ENCODE assay signal across 1 cellular context in the genomic region with DNA sequence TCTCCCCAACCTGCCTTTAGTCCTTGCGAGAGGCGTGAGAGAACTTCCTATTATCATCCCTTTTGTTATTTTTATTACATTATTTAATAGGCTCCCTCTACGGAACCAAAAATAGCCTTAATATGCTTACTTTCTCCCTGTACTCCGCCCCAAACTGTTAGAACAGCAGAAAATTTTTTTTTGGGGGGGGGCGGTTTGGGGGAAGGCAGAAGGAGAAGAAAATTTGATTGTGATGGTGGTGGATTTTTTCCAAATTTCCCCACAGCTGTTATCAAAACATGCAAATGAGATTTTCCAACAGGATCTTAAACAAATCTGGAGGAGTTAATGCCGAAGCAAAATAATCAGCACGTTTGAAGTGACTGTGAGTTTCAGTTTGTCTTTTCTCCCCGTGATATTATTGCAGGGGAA.
TF ChIP-seq lines count a peak whose summit lies in the region.

No MANE protein-coding gene starts in this region.

TF ChIP-seq in SK-N-SH, 30 proteins besides CTCF, POLR2A, EP300 and RAD21 (continued from another document):
- TF ChIP-seq, protein P1, sequence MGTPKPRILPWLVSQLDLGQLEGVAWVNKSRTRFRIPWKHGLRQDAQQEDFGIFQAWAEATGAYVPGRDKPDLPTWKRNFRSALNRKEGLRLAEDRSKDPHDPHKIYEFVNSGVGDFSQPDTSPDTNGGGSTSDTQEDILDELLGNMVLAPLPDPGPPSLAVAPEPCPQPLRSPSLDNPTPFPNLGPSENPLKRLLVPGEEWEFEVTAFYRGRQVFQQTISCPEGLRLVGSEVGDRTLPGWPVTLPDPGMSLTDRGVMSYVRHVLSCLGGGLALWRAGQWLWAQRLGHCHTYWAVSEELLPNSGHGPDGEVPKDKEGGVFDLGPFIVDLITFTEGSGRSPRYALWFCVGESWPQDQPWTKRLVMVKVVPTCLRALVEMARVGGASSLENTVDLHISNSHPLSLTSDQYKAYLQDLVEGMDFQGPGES (IDR thresholded peaks at IDR 0.05; ENCODE audit: low read depth, low read length), result no peak
